ENCODE assay signal across 12 cellular contexts in the genomic region with DNA sequence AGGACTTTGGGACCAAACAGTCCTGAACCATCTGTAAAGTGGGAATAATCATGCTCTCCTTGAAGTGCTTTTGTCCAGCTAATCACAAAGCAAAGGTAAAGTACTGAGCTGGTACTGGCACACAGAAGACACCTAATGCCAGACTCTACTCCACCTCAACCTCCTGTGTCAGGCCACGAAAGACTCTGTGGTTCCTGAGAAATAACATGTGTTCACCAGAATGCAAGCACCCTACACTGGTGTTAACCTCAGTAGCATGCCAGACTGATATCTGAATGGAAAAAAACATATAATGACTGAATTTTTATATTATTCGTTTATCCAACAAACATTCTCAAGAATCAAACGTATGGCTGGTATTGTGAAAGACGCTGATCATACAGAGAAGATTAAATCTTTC.
DNase-seq lines count a peak whose midpoint lies in the region; ATAC-seq, FAIRE-seq and TF ChIP-seq lines count a peak whose summit lies in the region.
"Had no signal": no experiment of that assay in that cellular context is flagged by ENCODE, and none has a peak within 500 bp of the region (broad histone marks: within the 10 kb centered on the region; RNA-seq: fewer than 3 reads in every experiment).

No MANE protein-coding gene starts in this region.

- 28 to 55% (median 33%) methylated on average over 4 of the region's 4 CpGs for WGBS in small intestine, 3 donors

- TF ChIP-seq CTCF in choroid plexus epithelial cell (conservative IDR thresholded peaks at IDR 0.05; ENCODE audit: low read depth, low read length), result no peak

- DNase-seq in activated gamma-delta T cell treated with Interleukin-2 at 50 U/mL for 16 hours (peak; percentile 26), activated gamma-delta T cell (lab: John Stamatoyannopoulos, UW) (no peak), SJSA1 (ENCODE audit: low read depth in 1 of 2, low spot score in 2 of 2) (no peak), choroid plexus epithelial cell (ENCODE audit: low read depth) (peak; percentile 73), small intestine (peak; percentile 58), SK-N-DZ (ENCODE audit: low spot score) (no peak)
- DNase-seq: activated effector memory CD4-positive, alpha-beta T cell treated with anti-CD3 and anti-CD28 coated beads, Interleukin-2, amount 50 U/mL, for 16 hours; NCI-H524 treated with DMSO at 0.1 percent for 48 hours had no signal

- no peaks in the 10 kb centered on the region for H3K27me3 ChIP-seq in SJSA1 (replicated peaks)
- H3K27me3 ChIP-seq in small intestine (ENCODE audit: control insufficient read depth in 2 of 2, insufficient read depth in 2 of 2, low read length in 2 of 2), result no peaks in the 10 kb centered on the region

- H3K9me3 ChIP-seq in SJSA1 (replicated peaks), result no peaks in the 10 kb centered on the region
- no peaks in the 10 kb centered on the region for H3K9me3 ChIP-seq in small intestine (ENCODE audit: control insufficient read depth, low read depth)
- H3K9me3 ChIP-seq: thoracic aorta had no signal

- FAIRE-seq in small intestine (lab: Jason Lieb, UNC), result no peak
- FAIRE-seq: endometrium had no signal

- peaks cover 50% of the 10 kb centered on the region for H3K4me1 ChIP-seq in SJSA1 (replicated peaks)
- H3K4me1 ChIP-seq in small intestine (ENCODE audit: control insufficient read depth in 2 of 2, insufficient read depth in 1 of 2, low read depth in 1 of 2, low read length in 1 of 2), result no peaks in the 10 kb centered on the region

- ATAC-seq in HG03442 (IDR thresholded peaks at IDR 0.05; ENCODE audit: unreplicated experiment) (no peak), HG03280 (IDR thresholded peaks at IDR 0.05; ENCODE audit: unreplicated experiment) (no peak)

- H3K27ac ChIP-seq in SJSA1 (peak overlapping the region; percentile 62), small intestine (ENCODE audit: low read depth in 1 of 2, low read length in 1 of 2) (peak overlapping the region in 1 of 2 donors; percentile 41)
- H3K27ac ChIP-seq: thoracic aorta had no signal

- H3K4me3 ChIP-seq in SJSA1 (peak overlapping the region; percentile 16), choroid plexus epithelial cell (ENCODE audit: low read depth, low read length) (no peak overlapping the region), small intestine (ENCODE audit: low read depth in 1 of 2, low read length in 2 of 2) (no peak overlapping the region)
- H3K4me3 ChIP-seq: thoracic aorta had no signal

- H3K36me3 ChIP-seq in SJSA1 (no peaks in the 10 kb centered on the region), small intestine (ENCODE audit: control insufficient read depth in 2 of 2, insufficient read depth in 2 of 2, low read length in 2 of 2) (no peaks in the 10 kb centered on the region)
- H3K36me3 ChIP-seq: thoracic aorta had no signal

Comparison
In these comparisons a context has a peak if more than half of its experiments do, and no peak if none do; other contexts are left out.
1. DNase-seq: peak in activated gamma-delta T cell treated with Interleukin-2 at 50 U/mL for 16 hours (single experiment), choroid plexus epithelial cell (single experiment) and small intestine (single experiment); none in activated gamma-delta T cell (single experiment), SJSA1 (0 of 2) and SK-N-DZ (single experiment).